ENCODE assay signal across 12 cellular contexts in genomic region chrX:12137982-12138365, GRCh38. TPM values are rescaled to one million over a fixed set of nuclear protein-coding genes. Genes with fewer than 3 reads are reported as not detected.
DNase-seq lines count a peak whose midpoint lies in the region; ATAC-seq and TF ChIP-seq lines count a peak whose summit lies in the region.
"Had no signal": no experiment of that assay in that cellular context is flagged by ENCODE, and none has a peak within 500 bp of the region (broad histone marks: within the 10 kb centered on the region; RNA-seq: fewer than 3 reads in every experiment).

No MANE protein-coding gene starts in this region.

- no peaks in the 10 kb centered on the region for H3K36me3 Mint-ChIP-seq in MCF 10A (ENCODE audit: insufficient read depth, unreplicated experiment)

- no peak for TF ChIP-seq RAD21 in IMR-90 (IDR thresholded peaks at IDR 0.05; ENCODE audit: low read length)

- no peaks in the 10 kb centered on the region for H3K9me3 Mint-ChIP-seq in MCF 10A (ENCODE audit: unreplicated experiment)

- no peak overlapping the region for H2BK15ac ChIP-seq in IMR-90 (ENCODE audit: low read depth, low read length)

- H3K27ac ChIP-seq in IMR-90 (ENCODE audit: insufficient read depth, low read length) (no peak overlapping the region; the same call in 1 of the 2 replicates), iPS-20b (ENCODE audit: low read length) (no peak overlapping the region), stomach (no peak overlapping the region)

- H3K9me1 ChIP-seq in IMR-90 (ENCODE audit: insufficient read depth, low read length): no peaks in the 10 kb centered on the region

- H3K56ac ChIP-seq in IMR-90 (ENCODE audit: extremely low read depth, insufficient read depth, low read length): no peak overlapping the region; the same call in 1 of the 2 replicates

- no peak overlapping the region for H2AK5ac ChIP-seq in IMR-90 (ENCODE audit: low read depth, low read length)

- BruUV-seq in IMR-90 (replicated peaks; lab: Mats Ljungman, UMichigan) (no TSS peak), MCF 10A (replicated peaks; lab: Mats Ljungman, UMichigan) (no TSS peak)

- H3K4me1 Mint-ChIP-seq in MCF 10A (ENCODE audit: insufficient read depth, unreplicated experiment): peaks cover 5% of the 10 kb centered on the region

- H3K27ac Mint-ChIP-seq in MCF 10A (ENCODE audit: low read depth, unreplicated experiment): no peak overlapping the region
- H3K27ac Mint-ChIP-seq: activated CD8-positive, alpha-beta T cell treated with anti-CD3 and anti-CD28 coated beads, Interleukin-2, amount 10 ng/mL, durations not matched to agents 7 days and 5 days had no signal

- CTCF ChIA-PET in IMR-90 (lab: Yijun Ruan, JAX): interaction anchor here (0.6 to 1.7 kb wide), 2 partner anchors 40 to 425 kb away, joined by 4 read pairs; no protein-coding TSS in a partner anchor
- CTCF ChIA-PET in MCF 10A (lab: Yijun Ruan, JAX): no interaction called here

- 0 out of 2 replicates have a peak overlapping the region, but pooled peaks have one; percentile 23 for H4K91ac ChIP-seq in IMR-90 (ENCODE audit: insufficient read depth, low read depth, low read length)

- peak overlapping the region; percentile 24; the same call in 1 of the 2 replicates for H2BK20ac ChIP-seq in IMR-90 (ENCODE audit: low read depth, low read length)

- peak overlapping the region; percentile 71; the same call in 1 of the 2 replicates for H3K4ac ChIP-seq in IMR-90 (ENCODE audit: low read depth, low read length)

- no peak overlapping the region for H2AK9ac ChIP-seq in IMR-90 (replicated peaks; ENCODE audit: low read depth, low read length, poor library complexity)

- TF ChIP-seq POLR2A in IMR-90 (IDR thresholded peaks at IDR 0.05; ENCODE audit: low read depth, low read length): no peak
- TF ChIP-seq POLR2A in stomach (IDR thresholded peaks at IDR 0.05): no peak

- H3K4me2 ChIP-seq in IMR-90 (ENCODE audit: low read depth, low read length): peak overlapping the region; percentile 86

- peaks cover 0 to 6% of the 10 kb centered on the region in 2 experiments; a peak in 1 of 4 replicates for H3K79me1 ChIP-seq in IMR-90 (ENCODE audit: low read depth in 1 of 2, low read length in 2 of 2)

- H3K27me3 ChIP-seq in IMR-90 (ENCODE audit: control insufficient read depth, insufficient read depth, low read length): peaks cover 2% of the 10 kb centered on the region; the same call in 1 of the 2 replicates
- peaks cover 47% of the 10 kb centered on the region for H3K27me3 ChIP-seq in iPS-20b (ENCODE audit: insufficient read depth, low read length)
- peaks cover 0 to 22% (median 15%) of the 10 kb centered on the region in 3 donors for H3K27me3 ChIP-seq in stomach

- no peaks in the 10 kb centered on the region for H4K20me1 ChIP-seq in IMR-90 (ENCODE audit: insufficient read depth, low read length)

- H3K9ac ChIP-seq in IMR-90 (ENCODE audit: low read depth, low read length) (peak overlapping the region; percentile 49), iPS-20b (ENCODE audit: low read depth, low read length) (peak overlapping the region; percentile 27; the same call in 1 of the 2 replicates)

- H3K4me1 ChIP-seq in IMR-90 (ENCODE audit: control insufficient read depth, insufficient read depth, low read length): peaks cover 2% of the 10 kb centered on the region; the same call in 1 of the 2 replicates
- peaks cover 2% of the 10 kb centered on the region; the same call in 1 of the 2 replicates for H3K4me1 ChIP-seq in iPS-20b (ENCODE audit: insufficient read depth, low read length)
- H3K4me1 ChIP-seq in stomach: peaks cover 0 to 6% (median 3%) of the 10 kb centered on the region in 4 donors

- POLR2A ChIA-PET in IMR-90 (lab: Charles Lee; ENCODE audit: unreplicated experiment): no interaction called here
- POLR2A ChIA-PET in MCF 10A (lab: Yijun Ruan, JAX): no interaction called here

- no peak; the same call in none of the 2 replicates for ATAC-seq in IMR-90 (ENCODE audit: low read depth)
- ATAC-seq in GM21723 (IDR thresholded peaks at IDR 0.05; ENCODE audit: unreplicated experiment): no peak
- no peak for ATAC-seq in left colon
- ATAC-seq: activated CD8-positive, alpha-beta T cell treated with anti-CD3 and anti-CD28 coated beads, Interleukin-2, amount 10 ng/mL, durations not matched to agents 7 days and 5 days; mucosa of descending colon had no signal

- H3K23ac ChIP-seq in IMR-90 (ENCODE audit: low read depth, low read length): peak overlapping the region; percentile 89; the same call in 1 of the 2 replicates

- peak overlapping the region; percentile 50 for H2BK120ac ChIP-seq in IMR-90 (ENCODE audit: low read depth, low read length)

- intact Hi-C loops in IMR-90 (cut with micrococcal nuclease) (loop anchor here (1.0 to 10.0 kb wide), 3 partner anchors 56 to 427 kb away; no protein-coding TSS in a partner anchor), MCF 10A (cut with micrococcal nuclease) (no loop called here), stomach (cut with DNase I; ENCODE audit: low total_unique reads) (no loop called here), left colon (cut with DNase I, micrococcal nuclease) (no loop called here)

- peak overlapping the region in 1 of 2 experiments; percentile 28; a peak in 1 of 4 replicates for H4K8ac ChIP-seq in IMR-90 (ENCODE audit: low read depth in 2 of 2, low read length in 2 of 2)

- no peaks in the 10 kb centered on the region for H3K36me3 ChIP-seq in IMR-90 (ENCODE audit: control insufficient read depth, insufficient read depth, low read length)
- H3K36me3 ChIP-seq in iPS-20b (ENCODE audit: insufficient read depth, low read depth, low read length): no peaks in the 10 kb centered on the region
- H3K36me3 ChIP-seq in stomach: no peaks in the 10 kb centered on the region

- no peak for DNase-seq in IMR-90
- no peak for DNase-seq in MCF 10A (ENCODE audit: unreplicated experiment)
- no peak for DNase-seq in stomach
- no peak for DNase-seq in NAMALWA (ENCODE audit: low spot score)
- no peak for DNase-seq in ureter (ENCODE audit: low spot score)
- no peak for DNase-seq in left colon
- DNase-seq: activated CD8-positive, alpha-beta T cell treated with anti-CD3 and anti-CD28 coated beads, Interleukin-2, amount 10 ng/mL, durations not matched to agents 7 days and 5 days; Karpas-422; mucosa of descending colon; OCI-M1 had no signal

- H2BK5ac ChIP-seq in IMR-90 (ENCODE audit: low read depth, low read length, poor library complexity, severe bottlenecking): peak overlapping the region; percentile 33

- no peak overlapping the region; the same call in 1 of the 2 replicates for H3K18ac ChIP-seq in IMR-90 (ENCODE audit: low read depth, low read length)

- H4K5ac ChIP-seq in IMR-90 (ENCODE audit: low read depth, low read length): no peak overlapping the region

- H3K9me3 ChIP-seq in IMR-90 (ENCODE audit: control insufficient read depth, insufficient read depth, low read length) (no peaks in the 10 kb centered on the region), iPS-20b (ENCODE audit: insufficient read depth, low read depth, low read length) (no peaks in the 10 kb centered on the region), stomach (peaks cover 0 to 9% (median 0%) of the 10 kb centered on the region in 4 donors)
- H3K9me3 ChIP-seq: mucosa of descending colon had no signal

- TF ChIP-seq CTCF in IMR-90 (conservative IDR thresholded peaks at IDR 0.05; ENCODE audit: low read depth, low read length) (no peak), MCF 10A (IDR thresholded peaks at IDR 0.05; ENCODE audit: unreplicated experiment) (no peak), stomach (IDR thresholded peaks at IDR 0.05) (no peak)

- 0% methylated on average over 2 of the region's 22 CpGs; no CpG with 5 or more reads in 1 of the 2 experiments for WGBS in IMR-90 (ENCODE audit: extremely low coverage in 2 of 2, insufficient read length in 1 of 2), 2 experiments
- WGBS in stomach, 5 donors: 2 to 33% (median 4%) methylated on average over 19 to 22 of the region's 22 CpGs

- TF ChIP-seq EP300 in stomach (IDR thresholded peaks at IDR 0.05): no peak

- peak overlapping the region; percentile 66; the same call in 1 of the 2 replicates for H3K14ac ChIP-seq in IMR-90 (replicated peaks; ENCODE audit: low read depth, low read length)

- H3K27me3 Mint-ChIP-seq in MCF 10A (ENCODE audit: insufficient read depth, unreplicated experiment): peaks cover 42% of the 10 kb centered on the region

- peak overlapping the region; percentile 72 for H3K4me3 Mint-ChIP-seq in MCF 10A (ENCODE audit: unreplicated experiment)
- H3K4me3 Mint-ChIP-seq: activated CD8-positive, alpha-beta T cell treated with anti-CD3 and anti-CD28 coated beads, Interleukin-2, amount 10 ng/mL, durations not matched to agents 7 days and 5 days had no signal

- H3K4me3 ChIP-seq in IMR-90 (ENCODE audit: insufficient read depth, low read depth, low read length): peak overlapping the region; percentile 61
- peak overlapping the region; percentile 77 for H3K4me3 ChIP-seq in iPS-20b (ENCODE audit: low read length)
- H3K4me3 ChIP-seq in stomach: peak overlapping the region; percentile 29 to 40 (median 34)
- H3K4me3 ChIP-seq: mucosa of descending colon had no signal

- in situ Hi-C loops in IMR-90 (cut with MboI; ENCODE audit: low sequenced_read_pairs): no loop called here

- H2AFZ ChIP-seq in IMR-90 (replicated peaks; ENCODE audit: low read length, poor library complexity): peak overlapping the region; percentile 87

- dilution Hi-C loops in IMR-90 (cut with HindIII; ENCODE audit: low sequenced_read_pairs, unreplicated experiment): no loop called here

TF ChIP-seq in IMR-90, 13 proteins besides CTCF, POLR2A, EP300 and RAD21 (continues in another document):
- no peak for TF ChIP-seq ELK1 (IDR thresholded peaks at IDR 0.05; ENCODE audit: borderline replicate concordance, low read depth, low read length)
- TF ChIP-seq MXI1 (IDR thresholded peaks at IDR 0.05; ENCODE audit: borderline replicate concordance, low read depth, low read length): no peak
- TF ChIP-seq CEBPB (IDR thresholded peaks at IDR 0.05; ENCODE audit: low read depth, low read length): no peak
- TF ChIP-seq CHD1 (IDR thresholded peaks at IDR 0.05; ENCODE audit: low read depth, low read length): no peak
- TF ChIP-seq BHLHE40 (IDR thresholded peaks at IDR 0.05; ENCODE audit: low read depth, low read length): no peak

RNA-seq across cellular contexts. Expression of gene FRMPD4, which starts 0.3 kb away (rescaled TPM):
- total RNA-seq in IMR-90 (2012; rRNA removed) (1.1 TPM in 2 replicates), MCF 10A (2022) (not detected in 2 replicates), stomach (1 to 10 TPM in 1 of 5 donors, under 1 TPM in 1, not detected in 3; 0.55 to 2.6 TPM), ureter (0.83 TPM), left colon (under 1 TPM; 0.03 to 0.59 TPM)
- polyA plus RNA-seq in IMR-90 (2012; rRNA removed) (0.40 and 0.53 TPM in 2 replicates), stomach (under 1 TPM in 1 of 3 donors, not detected in 2; 0.03 TPM)
- polyA plus RNA-seq in IMR-90 (2012; cell fraction: cytosol; rRNA removed): 0.22 and 0.38 TPM in 2 replicates
- polyA plus RNA-seq in IMR-90 (2012; cell fraction: nucleus; rRNA removed; ENCODE audit: low replicate concordance): 0.49 and 0.81 TPM in 2 replicates
- total RNA-seq: activated CD8-positive, alpha-beta T cell treated with anti-CD3 and anti-CD28 coated beads, Interleukin-2, amount 10 ng/mL, durations not matched to agents 7 days and 5 days had no signal
